ENCODE assay signal across 22 cellular contexts in the genomic region with DNA sequence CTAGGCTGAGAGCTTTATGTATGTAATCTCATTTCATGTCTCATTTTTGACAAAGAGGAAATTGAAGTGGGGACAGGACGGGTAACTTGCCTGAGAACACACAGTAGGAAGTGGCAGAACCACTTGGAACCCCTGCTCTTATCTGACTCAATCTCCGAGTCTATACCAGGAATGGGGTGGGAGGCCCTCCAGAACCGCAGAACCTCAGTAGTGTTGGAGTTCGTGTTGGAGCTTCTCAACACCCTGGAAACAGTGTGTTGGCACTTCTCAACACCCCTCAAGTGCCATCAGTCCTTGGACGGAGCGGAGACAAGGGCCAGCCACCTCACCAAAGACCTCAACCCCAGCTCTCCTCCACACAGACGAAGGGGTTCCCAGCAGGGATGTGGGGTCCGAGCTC. TPM values are rescaled to one million over a fixed set of nuclear protein-coding genes. Genes with fewer than 3 reads are reported as not detected.
"Had no signal": no experiment of that assay in that cellular context is flagged by ENCODE, and none has a peak within 500 bp of the region (broad histone marks: within the 10 kb centered on the region; RNA-seq: fewer than 3 reads in every experiment).

No MANE protein-coding gene starts in this region.

- H3K4me3 ChIP-seq: dorsolateral prefrontal cortex, skin epidermis, suprapubic skin, thyroid gland, upper lobe of left lung, vagina had no signal

- H3K36me3 Mint-ChIP-seq: natural killer cell treated with Interleukin-12 subunit alpha and Interleukin-12 subunit beta and Interleukin-15 and Interleukin-18, amount 100 ng/mL, for 72 hours had no signal

- H3K27ac ChIP-seq: dorsolateral prefrontal cortex, skin epidermis, suprapubic skin, thyroid gland, upper lobe of left lung, vagina had no signal

- H3K27me3 ChIP-seq: dorsolateral prefrontal cortex, suprapubic skin, thyroid gland, upper lobe of left lung, vagina had no signal

- H3K4me3 Mint-ChIP-seq: natural killer cell treated with Interleukin-12 subunit alpha and Interleukin-12 subunit beta and Interleukin-15 and Interleukin-18, amount 100 ng/mL, for 72 hours had no signal

- ATAC-seq: natural killer cell treated with Interleukin-12 subunit alpha and Interleukin-12 subunit beta and Interleukin-15 and Interleukin-18, amount 100 ng/mL, for 72 hours; sciatic nerve; stimulated activated naive CD8-positive, alpha-beta T cell treated with anti-CD3 and anti-CD28 coated beads, Interleukin-15, Interleukin-2, amounts not matched to agents 100 U/mL and 50 U/mL, for 24 hours had no signal

- DNase-seq: cortex of kidney; dorsolateral prefrontal cortex; effector CD8-positive, alpha-beta T cell; foreskin melanocyte; head of caudate nucleus; hippocampal formation; kidney glomerular epithelial cell; midbrain; stimulated activated CD4-positive, alpha-beta T cell treated with anti-CD3 and anti-CD28 coated beads, Interleukin-2, amount 100 ng/mL, for 48 hours; stimulated activated naive CD8-positive, alpha-beta T cell treated with anti-CD3 and anti-CD28 coated beads, Interleukin-15, Interleukin-2, amounts not matched to agents 100 U/mL and 50 U/mL, for 24 hours; thyroid gland had no signal

- H3K36me3 ChIP-seq: thyroid gland, upper lobe of left lung, vagina had no signal

- H3K9me3 ChIP-seq: suprapubic skin, thyroid gland, upper lobe of left lung, vagina had no signal

- H3K9me3 Mint-ChIP-seq: natural killer cell treated with Interleukin-12 subunit alpha and Interleukin-12 subunit beta and Interleukin-15 and Interleukin-18, amount 100 ng/mL, for 72 hours had no signal

- FAIRE-seq: islet of Langerhans had no signal

- H3K27ac Mint-ChIP-seq: natural killer cell treated with Interleukin-12 subunit alpha and Interleukin-12 subunit beta and Interleukin-15 and Interleukin-18, amount 100 ng/mL, for 72 hours had no signal

RNA-seq across cellular contexts. Expression of a gene that starts 53.0 kb away (rescaled TPM):
- total RNA-seq: dorsolateral prefrontal cortex; lower leg skin; natural killer cell treated with Interleukin-12 subunit alpha and Interleukin-12 subunit beta and Interleukin-15 and Interleukin-18, amount 100 ng/mL, for 72 hours; osteocyte; pulmonary artery endothelial cell; sciatic nerve; suprapubic skin; thyroid gland; upper lobe of left lung; vagina had no signal
- polyA plus RNA-seq: esophagus had no signal
